In genomic region chr2:189439342-189439741, GRCh38 we compare ENCODE assay signal across 1 cellular context.
TF ChIP-seq lines count a peak whose summit lies in the region.

No MANE protein-coding gene starts in this region.

TF ChIP-seq in SK-N-SH, 30 proteins besides CTCF, POLR2A, EP300 and RAD21 (continued from another document):
- TF ChIP-seq REST (IDR thresholded peaks at IDR 0.05; ENCODE audit: low read depth, low read length) (no peak), MAX (IDR thresholded peaks at IDR 0.05; ENCODE audit: low read depth) (no peak), TEAD4 (IDR thresholded peaks at IDR 0.05; ENCODE audit: borderline replicate concordance, insufficient read depth) (no peak), FOXJ3 (CRISPR knock-in tag; IDR thresholded peaks at IDR 0.05) (no peak), POLR2AphosphoS5 (IDR thresholded peaks at IDR 0.05; ENCODE audit: low read depth, low read length) (no peak), FOXM1 (IDR thresholded peaks at IDR 0.05; ENCODE audit: low read depth) (no peak), PBX3 (IDR thresholded peaks at IDR 0.05) (no peak), ZBTB33 (IDR thresholded peaks at IDR 0.05; ENCODE audit: borderline replicate concordance, low read depth) (no peak), SMC3 (IDR thresholded peaks at IDR 0.05; ENCODE audit: low read depth, low read length) (no peak), RXRA (IDR thresholded peaks at IDR 0.05; ENCODE audit: borderline replicate concordance, low read depth) (no peak), GATA2 (CRISPR knock-in tag; IDR thresholded peaks at IDR 0.05) (no peak), USF2 (IDR thresholded peaks at IDR 0.05; ENCODE audit: borderline replicate concordance, low read depth, low read length) (no peak), IRF3 (IDR thresholded peaks at IDR 0.05; ENCODE audit: low read depth, low read length) (no peak), MXI1 (IDR thresholded peaks at IDR 0.05; ENCODE audit: low read depth, low read length) (no peak)
TF ChIP-seq in SK-N-SH: peak in this region for 0.
